ENCODE assay signal across 1 cellular context in the genomic region with DNA sequence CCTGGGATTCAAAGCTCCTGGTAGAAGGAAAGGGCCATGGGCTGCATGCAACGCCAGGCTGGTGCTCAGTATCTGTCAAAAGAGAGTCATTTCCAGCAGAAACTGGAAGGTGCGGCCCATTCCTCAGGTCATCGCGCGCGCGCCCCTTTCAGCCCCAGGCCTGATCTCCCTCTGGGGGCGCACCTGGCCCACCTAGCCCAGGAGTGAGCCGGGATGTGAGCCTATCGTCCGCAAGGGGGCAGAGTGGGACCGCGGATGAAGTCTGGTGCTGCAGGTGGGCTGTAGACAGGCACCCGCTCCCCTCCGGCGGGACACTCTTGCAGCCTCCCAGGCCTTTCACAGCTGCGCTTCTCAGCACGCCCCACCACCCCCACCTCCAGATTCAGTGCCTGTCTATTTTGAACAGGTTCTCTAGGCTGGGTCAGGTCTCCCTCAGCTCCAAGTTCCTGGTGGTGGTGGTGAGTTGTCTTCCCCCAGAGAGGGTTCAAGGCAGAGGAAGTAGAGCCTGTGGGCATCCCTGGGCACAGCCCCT.
TF ChIP-seq lines count a peak whose summit lies in the region.

No MANE protein-coding gene starts in this region.

TF ChIP-seq in HEK293, 187 proteins besides CTCF, POLR2A, EP300 and RAD21 (continued from another document):
- TF ChIP-seq GFI1B (tag by site-specific recombination; IDR thresholded peaks at IDR 0.05) (no peak), ZNF175 (tag by site-specific recombination; IDR thresholded peaks at IDR 0.05) (no peak), ZBTB8A (tag by site-specific recombination; IDR thresholded peaks at IDR 0.05) (peak; percentile 87)
- TF ChIP-seq, protein P1, sequence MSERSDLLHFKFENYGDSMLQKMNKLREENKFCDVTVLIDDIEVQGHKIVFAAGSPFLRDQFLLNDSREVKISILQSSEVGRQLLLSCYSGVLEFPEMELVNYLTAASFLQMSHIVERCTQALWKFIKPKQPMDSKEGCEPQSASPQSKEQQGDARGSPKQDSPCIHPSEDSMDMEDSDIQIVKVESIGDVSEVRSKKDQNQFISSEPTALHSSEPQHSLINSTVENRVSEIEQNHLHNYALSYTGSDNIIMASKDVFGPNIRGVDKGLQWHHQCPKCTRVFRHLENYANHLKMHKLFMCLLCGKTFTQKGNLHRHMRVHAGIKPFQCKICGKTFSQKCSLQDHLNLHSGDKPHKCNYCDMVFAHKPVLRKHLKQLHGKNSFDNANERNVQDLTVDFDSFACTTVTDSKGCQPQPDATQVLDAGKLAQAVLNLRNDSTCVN (tag by site-specific recombination; optimal IDR thresholded peaks at IDR 0.05) = peak; percentile 46
